37 cellular contexts compared by ENCODE assay signal in genomic region chr7:101632641-101633040, GRCh38. TPM values are rescaled to one million over a fixed set of nuclear protein-coding genes. Genes with fewer than 3 reads are reported as not detected.
DNase-seq lines count a peak whose midpoint lies in the region; ATAC-seq and TF ChIP-seq lines count a peak whose summit lies in the region.
"Had no signal": no experiment of that assay in that cellular context is flagged by ENCODE, and none has a peak within 500 bp of the region (broad histone marks: within the 10 kb centered on the region; RNA-seq: fewer than 3 reads in every experiment).

No MANE protein-coding gene starts in this region.

- H3K9me2 ChIP-seq in HCT116 (ENCODE audit: insufficient read depth) = no peaks in the 10 kb centered on the region

- BruUV-seq in HCT116 (replicated peaks; lab: Mats Ljungman, UMichigan) = no TSS peak

- H3K9me3 Mint-ChIP-seq in activated T-helper 17 cell treated with anti-CD3 and anti-CD28 coated beads, Interleukin-2, amount 50 U/mL, for 72 hours = no peaks in the 10 kb centered on the region
- H3K9me3 Mint-ChIP-seq: activated T-cell treated with anti-CD3 and anti-CD28 coated beads, Interleukin-2, amount 50 U/mL, for 72 hours; stimulated activated memory B cell treated with anti-CD40 and anti-IgM and Interleukin-4, amounts not matched to agents 10 μg/mL and 1 μg/mL and 100 μg/mL, for 72 hours had no signal

- POLR2A ChIA-PET in HCT116 (lab: Charles Lee) = no interaction called here

- H3K36me3 ChIP-seq in HCT116 (ENCODE audit: control insufficient read depth in 1 of 2, insufficient read depth in 2 of 2, low read length in 2 of 2) (no peaks in the 10 kb centered on the region), RWPE2 (ENCODE audit: low read depth) (no peaks in the 10 kb centered on the region), MG63 (no peaks in the 10 kb centered on the region)
- H3K36me3 ChIP-seq: esophagus muscularis mucosa, heart left ventricle, neutrophil, WERI-Rb-1 had no signal

- H3K27ac Mint-ChIP-seq in activated T-helper 17 cell treated with anti-CD3 and anti-CD28 coated beads, Interleukin-2, amount 50 U/mL, for 72 hours = no peak overlapping the region
- H3K27ac Mint-ChIP-seq: activated T-cell treated with anti-CD3 and anti-CD28 coated beads, Interleukin-2, amount 50 U/mL, for 72 hours; stimulated activated memory B cell treated with anti-CD40 and anti-IgM and Interleukin-4, amounts not matched to agents 10 μg/mL and 1 μg/mL and 100 μg/mL, for 72 hours had no signal

- TF ChIP-seq CTCF in HCT116 (IDR thresholded peaks at IDR 0.05 in 2 of 3, conservative IDR thresholded peaks at IDR 0.05 in 1 of 3; ENCODE audit: borderline replicate concordance in 1 of 3, insufficient read depth in 1 of 3, low read depth in 2 of 3, low read length in 2 of 3) = no peak
- TF ChIP-seq CTCF in RWPE2 (IDR thresholded peaks at IDR 0.05; ENCODE audit: poor library complexity, severe bottlenecking) = no peak

- no peaks in the 10 kb centered on the region for H4K20me1 ChIP-seq in HCT116 (ENCODE audit: insufficient read depth)

- no peak overlapping the region for H3K4me3 Mint-ChIP-seq in activated T-helper 17 cell treated with anti-CD3 and anti-CD28 coated beads, Interleukin-2, amount 50 U/mL, for 72 hours
- H3K4me3 Mint-ChIP-seq: activated T-cell treated with anti-CD3 and anti-CD28 coated beads, Interleukin-2, amount 50 U/mL, for 72 hours; brain; stimulated activated memory B cell treated with anti-CD40 and anti-IgM and Interleukin-4, amounts not matched to agents 10 μg/mL and 1 μg/mL and 100 μg/mL, for 72 hours had no signal

- TF ChIP-seq RAD21 in HCT116 (IDR thresholded peaks at IDR 0.05; ENCODE audit: low read depth) = no peak

- no peak for TF ChIP-seq POLR2A in HCT116 (IDR thresholded peaks at IDR 0.05; ENCODE audit: borderline replicate concordance, extremely low read depth, insufficient read depth, insufficient read length)

- no peak for ATAC-seq in HCT116
- ATAC-seq in RWPE2 (ENCODE audit: low read depth) = no peak
- ATAC-seq in activated T-helper 17 cell treated with anti-CD3 and anti-CD28 coated beads, Interleukin-2, amount 50 U/mL, for 72 hours (replicated peaks) = no peak
- ATAC-seq: activated T-cell treated with anti-CD3 and anti-CD28 coated beads, Interleukin-2, amount 50 U/mL, for 72 hours; stimulated activated memory B cell treated with anti-CD40 and anti-IgM and Interleukin-4, amounts not matched to agents 10 μg/mL and 1 μg/mL and 100 μg/mL, for 72 hours had no signal

- intact Hi-C loops in HCT116 (cut with micrococcal nuclease) = no loop called here
- intact Hi-C loops in cardiac septum (cut with DNase I) = no loop called here

- RAD21 ChIA-PET in HCT116 (lab: Charles Lee; ENCODE audit: low non-redundant PET in 1 of 2, low total read pairs in 2 of 2, uncharacterized antibody in 2 of 2, unreplicated experiment in 2 of 2) = no interaction called here

- CTCF ChIA-PET in HCT116 (lab: Charles Lee) = no interaction called here

- H3K4me1 Mint-ChIP-seq in activated T-helper 17 cell treated with anti-CD3 and anti-CD28 coated beads, Interleukin-2, amount 50 U/mL, for 72 hours = no peaks in the 10 kb centered on the region
- H3K4me1 Mint-ChIP-seq: stimulated activated memory B cell treated with anti-CD40 and anti-IgM and Interleukin-4, amounts not matched to agents 10 μg/mL and 1 μg/mL and 100 μg/mL, for 72 hours had no signal

- no peaks in the 10 kb centered on the region for H3K27me3 ChIP-seq in HCT116 (ENCODE audit: insufficient read depth, low read length)
- H3K27me3 ChIP-seq in RWPE2 (ENCODE audit: insufficient read depth, poor library complexity, severe bottlenecking) = no peaks in the 10 kb centered on the region
- no peaks in the 10 kb centered on the region for H3K27me3 ChIP-seq in MG63
- H3K27me3 ChIP-seq: heart left ventricle had no signal

- H3K4me2 ChIP-seq in HCT116 (ENCODE audit: low read length) = no peak overlapping the region

- H3K27ac ChIP-seq in HCT116 (ENCODE audit: low read depth, low read length) (no peak overlapping the region), RWPE2 (ENCODE audit: poor library complexity, severe bottlenecking) (peak overlapping the region; percentile 87)
- H3K27ac ChIP-seq: C4-2B, esophagus muscularis mucosa, heart left ventricle, neutrophil, PC-9, WERI-Rb-1 had no signal

- no peaks in the 10 kb centered on the region for H3K36me3 Mint-ChIP-seq in activated T-helper 17 cell treated with anti-CD3 and anti-CD28 coated beads, Interleukin-2, amount 50 U/mL, for 72 hours (ENCODE audit: low read depth)
- H3K36me3 Mint-ChIP-seq: brain; stimulated activated memory B cell treated with anti-CD40 and anti-IgM and Interleukin-4, amounts not matched to agents 10 μg/mL and 1 μg/mL and 100 μg/mL, for 72 hours had no signal

- no peaks in the 10 kb centered on the region for H3K79me2 ChIP-seq in HCT116 (ENCODE audit: insufficient read depth, low read length)

- peak; percentile 52 for DNase-seq in Daoy (ENCODE audit: low read depth)
- DNase-seq in HCT116 (ENCODE audit: low read depth, low spot score) = peak; percentile 4
- DNase-seq in RWPE2 (ENCODE audit: low spot score) = no peak
- peak; percentile 40 for DNase-seq in kidney tubule cell (ENCODE audit: low spot score)
- DNase-seq in cardiac septum (ENCODE audit: low spot score) = no peak
- no peak for DNase-seq in MG63
- DNase-seq in NCI-H128 (lab: John Stamatoyannopoulos, UW; ENCODE audit: unreplicated experiment) = no peak
- DNase-seq: activated CD4-positive, alpha-beta T cell treated with anti-CD3 and anti-CD28 coated beads, Interleukin-2, amount 50 U/mL, for 4 hours; activated naive CD4-positive, alpha-beta T cell; activated T-cell treated with anti-CD3 and anti-CD28 coated beads, Interleukin-2, amount 50 U/mL, for 72 hours; Caco-2; DMS79; foreskin melanocyte; heart left ventricle; Karpas-422; left ventricle myocardium superior; MV-4-11; NCI-H1436 treated with DMSO at 0.1 percent for 48 hours; NCI-H226; NCI-H526 treated with DMSO at 0.1 percent for 48 hours; PC-9; SIG-M5; stimulated activated CD4-positive, alpha-beta T cell treated with anti-CD3 and anti-CD28 coated beads, Interleukin-15, amount 100 ng/mL, for 24 hours; T-helper 9 cell; trophoblast cell; WERI-Rb-1 had no signal

- H3K9me3 ChIP-seq in HCT116 (ENCODE audit: control insufficient read depth in 1 of 2, insufficient read depth in 1 of 2, low read depth in 1 of 2, low read length in 2 of 2) (peaks cover 0 to 6% of the 10 kb centered on the region in 2 experiments; a peak in 1 of 4 replicates), RWPE2 (ENCODE audit: severe bottlenecking) (no peaks in the 10 kb centered on the region), MG63 (no peaks in the 10 kb centered on the region)
- H3K9me3 ChIP-seq: Caco-2, neutrophil had no signal

- H2AFZ ChIP-seq in HCT116 (ENCODE audit: low read depth, low read length, poor library complexity, severe bottlenecking) = no peak overlapping the region
- H2AFZ ChIP-seq: PC-9 had no signal

- H3K4me3 ChIP-seq in HCT116 (replicated peaks in 1 of 2; ENCODE audit: low read depth in 1 of 2, low read length in 2 of 2) (no peak overlapping the region), RWPE2 (ENCODE audit: severe bottlenecking) (no peak overlapping the region), MG63 (no peak overlapping the region)
- H3K4me3 ChIP-seq: esophagus muscularis mucosa, heart left ventricle, PC-9 had no signal

- H3K27me3 Mint-ChIP-seq in activated T-helper 17 cell treated with anti-CD3 and anti-CD28 coated beads, Interleukin-2, amount 50 U/mL, for 72 hours = no peaks in the 10 kb centered on the region

- no peak overlapping the region for H3K9ac ChIP-seq in HCT116 (ENCODE audit: low read length)

- H3K4me1 ChIP-seq in HCT116 (ENCODE audit: control insufficient read depth in 1 of 2, insufficient read depth in 2 of 2, low read length in 2 of 2) = peaks cover 0 to 3% of the 10 kb centered on the region in 2 experiments; a peak in 1 of 4 replicates
- peaks cover 34% of the 10 kb centered on the region for H3K4me1 ChIP-seq in RWPE2 (ENCODE audit: insufficient read depth, poor library complexity, severe bottlenecking)
- H3K4me1 ChIP-seq: Caco-2 had no signal

TF ChIP-seq in HCT116, 20 proteins besides CTCF, POLR2A, EP300 and RAD21:
- TF ChIP-seq ELF1 (IDR thresholded peaks at IDR 0.05; ENCODE audit: borderline replicate concordance, low read depth) (no peak), YY1 (IDR thresholded peaks at IDR 0.05; ENCODE audit: extremely low read depth, insufficient replicate concordance, low read depth, low read length) (peak; percentile 68), CEBPB (IDR thresholded peaks at IDR 0.05; ENCODE audit: low read depth) (no peak)

RNA-seq across cellular contexts. Expression of gene MYL10, which starts 3.5 kb away (rescaled TPM):
- total RNA-seq in Daoy (2014; rRNA removed; shearing (Covaris generic)) = not detected in 2 replicates
- total RNA-seq in HCT116 (2021; ENCODE audit: unreplicated experiment) = not detected
- not detected in 2 replicates for polyA plus RNA-seq in HCT116 (2012)
- total RNA-seq in cardiac septum = not detected
- not detected in 2 replicates for total RNA-seq in MG63 (2014; rRNA removed; shearing (Covaris generic); ENCODE audit: low replicate concordance)
- total RNA-seq in activated T-helper 17 cell treated with anti-CD3 and anti-CD28 coated beads, Interleukin-2, amount 50 U/mL, for 72 hours = not detected
- total RNA-seq: activated T-cell treated with anti-CD3 and anti-CD28 coated beads, Interleukin-2, amount 50 U/mL, for 72 hours; Caco-2; cerebellum; dermis microvascular lymphatic vessel endothelial cell; esophagus muscularis mucosa; heart left ventricle; left ventricle myocardium superior; PC-9; pulmonary artery endothelial cell; subcutaneous adipose tissue had no signal
- polyA plus RNA-seq: heart left ventricle, keratinocyte had no signal

Comparison
In these comparisons a context has a peak if more than half of its experiments do, and no peak if none do; other contexts are left out.
1. DNase-seq: peak in Daoy (single experiment), HCT116 (single experiment) and kidney tubule cell (single experiment); none in RWPE2 (single experiment), cardiac septum (single experiment), MG63 (single experiment) and NCI-H128 (single experiment).